Comparison of ENCODE assay signal across 17 cellular contexts in genomic region chr13:97189943-97190342, GRCh38. TPM values are rescaled to one million over a fixed set of nuclear protein-coding genes. Genes with fewer than 3 reads are reported as not detected.
DNase-seq lines count a peak whose midpoint lies in the region; ATAC-seq and TF ChIP-seq lines count a peak whose summit lies in the region.
"Had no signal": no experiment of that assay in that cellular context is flagged by ENCODE, and none has a peak within 500 bp of the region (broad histone marks: within the 10 kb centered on the region; RNA-seq: fewer than 3 reads in every experiment).

No MANE protein-coding gene starts in this region.

- no peak for TF ChIP-seq CTCF in HEK293 (tag by site-specific recombination; IDR thresholded peaks at IDR 0.05)

- CTCF ChIA-PET in HEK293 (lab: Yijun Ruan, JAX), result interaction anchor here (0.5 kb wide), 1 partner anchor 170 kb away, joined by 4 read pairs; no protein-coding TSS in a partner anchor

- H3K4me3 ChIP-seq in HEK293 (ENCODE audit: low read depth, low read length) (no peak overlapping the region), right cardiac atrium (ENCODE audit: low read length) (no peak overlapping the region)

- intact Hi-C loops in right cardiac atrium (cut with DNase I), result no loop called here

- H3K9me3 ChIP-seq in HEK293 (ENCODE audit: control insufficient read depth, insufficient read depth, low read depth, low read length) (no peaks in the 10 kb centered on the region), right cardiac atrium (ENCODE audit: control insufficient read depth, low read length) (no peaks in the 10 kb centered on the region)

- H3K36me3 ChIP-seq in HEK293 (ENCODE audit: control insufficient read depth in 2 of 2, insufficient read depth in 1 of 2, low read length in 2 of 2), result no peaks in the 10 kb centered on the region

- ATAC-seq in HG03521 (IDR thresholded peaks at IDR 0.05; ENCODE audit: unreplicated experiment) (no peak), right cardiac atrium (no peak)
- ATAC-seq: Panc1 had no signal

- H3K27ac ChIP-seq in HEK293 (ENCODE audit: extremely low read depth, low read depth, low read length) (no peak overlapping the region), right cardiac atrium (ENCODE audit: low read length) (no peak overlapping the region)

- H3K4me1 ChIP-seq in HEK293 (ENCODE audit: control insufficient read depth, insufficient read depth, low read length), result no peaks in the 10 kb centered on the region
- no peaks in the 10 kb centered on the region for H3K4me1 ChIP-seq in right cardiac atrium (ENCODE audit: control insufficient read depth, insufficient read depth, low read length)

- whole genome bisulfite sequencing in right cardiac atrium, result 78% methylated on average over 11 of the region's 11 CpGs

- POLR2A ChIA-PET in HEK293 (lab: Yijun Ruan, JAX), result no interaction called here

- no peaks in the 10 kb centered on the region for H3K27me3 ChIP-seq in right cardiac atrium (ENCODE audit: control insufficient read depth, insufficient read depth)

- DNase-seq in COLO668 (lab: John Stamatoyannopoulos, UW; ENCODE audit: unreplicated experiment) (peak; percentile 77), NCI-H345 (lab: John Stamatoyannopoulos, UW) (peak; percentile 21), cerebellar nuclear complex (lab: John Stamatoyannopoulos, UW) (peak; percentile 10 to 48), glomerular visceral epithelial cell (ENCODE audit: extremely low spot score) (no peak), right cardiac atrium (no peak)
- DNase-seq: ACHN; CD4-positive, CD25-positive, alpha-beta regulatory T cell; GOT3; Karpas-422; MM.1S; NCI-H1436; NCI-H524 treated with DMSO at 0.1 percent for 48 hours; Right ventricle myocardium superior; T-helper 2 cell had no signal

TF ChIP-seq in HEK293, 187 proteins besides CTCF, POLR2A, EP300 and RAD21:
- peak; percentile 50 for TF ChIP-seq ZIC2 (tag by site-specific recombination; IDR thresholded peaks at IDR 0.05)
- no peak for TF ChIP-seq EGR2 (tag by site-specific recombination; IDR thresholded peaks at IDR 0.05; ENCODE audit: low read depth)

RNA-seq across cellular contexts. Expression of gene MBNL2, which starts 32.2 kb away (rescaled TPM):
- 10 to 100 TPM; 71.8 to 89.6 (median 76.2) TPM for total RNA-seq in right cardiac atrium
- 23.2 TPM for polyA plus RNA-seq in right cardiac atrium

Comparison
In these comparisons a context has a peak if more than half of its experiments do, and no peak if none do; other contexts are left out.
1. DNase-seq: peak in COLO668 (single experiment), NCI-H345 (single experiment) and cerebellar nuclear complex (2 of 2); none in glomerular visceral epithelial cell (single experiment) and right cardiac atrium (0 of 3).